In the genomic region with DNA sequence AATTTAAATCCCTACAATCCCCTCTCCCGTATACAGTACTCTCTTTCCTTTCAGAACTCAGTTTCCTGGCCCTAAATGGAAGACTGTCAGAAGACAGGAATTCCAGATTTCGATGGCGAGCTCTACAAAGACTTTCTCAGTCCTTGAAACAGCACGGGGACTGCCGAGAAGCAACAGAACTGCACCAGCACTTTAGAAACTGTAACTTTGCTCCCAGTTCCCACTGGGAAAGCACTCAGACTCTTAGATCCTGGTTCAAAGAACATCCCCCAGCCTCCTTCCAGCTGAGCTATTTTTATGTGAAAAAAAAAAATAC, we compare ENCODE assay signal across 10 cellular contexts. TPM values are rescaled to one million over a fixed set of nuclear protein-coding genes. Genes with fewer than 3 reads are reported as not detected.
DNase-seq lines count a peak whose midpoint lies in the region; ATAC-seq and TF ChIP-seq lines count a peak whose summit lies in the region.
"Had no signal": no experiment of that assay in that cellular context is flagged by ENCODE, and none has a peak within 500 bp of the region (broad histone marks: within the 10 kb centered on the region; RNA-seq: fewer than 3 reads in every experiment).

No MANE protein-coding gene starts in this region.

- CTCF ChIA-PET in Panc1 (lab: Charles Lee) = interaction anchor here (0.8 to 3.9 kb wide), 2 partner anchors 9 to 35 kb away, joined by 3 to 22 read pairs; no protein-coding TSS in a partner anchor

- H3K9me3 ChIP-seq in Panc1 (ENCODE audit: control insufficient read depth, insufficient read depth, low read depth, low read length) (no peaks in the 10 kb centered on the region), endodermal cell (ENCODE audit: control insufficient read depth, low read length) (no peaks in the 10 kb centered on the region)

- H3K27me3 ChIP-seq in ACC112 (ENCODE audit: insufficient read depth, low read length) (no peaks in the 10 kb centered on the region), Panc1 (ENCODE audit: control insufficient read depth, insufficient read depth, low read length) (no peaks in the 10 kb centered on the region), endodermal cell (ENCODE audit: control insufficient read depth, insufficient read depth, low read length, poor library complexity, severe bottlenecking) (no peaks in the 10 kb centered on the region)

- 65 to 75% methylated on average over 5 of the region's 5 CpGs for WGBS in endodermal cell (ENCODE audit: insufficient coverage in 1 of 2, insufficient read length in 1 of 2), 2 experiments

- H3K27ac ChIP-seq in ACC112 (ENCODE audit: low read depth, low read length) (peak overlapping the region; percentile 54), Panc1 (ENCODE audit: low read length) (peak overlapping the region; percentile 100), endodermal cell (ENCODE audit: low read depth, low read length) (no peak overlapping the region)

- H3K27me3 Mint-ChIP-seq in endodermal cell (ENCODE audit: insufficient read depth) (no peaks in the 10 kb centered on the region), nephron (ENCODE audit: low read depth) (no peaks in the 10 kb centered on the region)

- H3K36me3 ChIP-seq in ACC112 (ENCODE audit: insufficient read depth, low read length) (no peaks in the 10 kb centered on the region; the same call in 1 of the 2 replicates), Panc1 (ENCODE audit: control insufficient read depth, insufficient read depth, low read length) (peaks cover 13% of the 10 kb centered on the region), endodermal cell (ENCODE audit: control insufficient read depth, insufficient read depth, low read length) (peaks cover 3% of the 10 kb centered on the region)

- ATAC-seq in Panc1 (no peak), GM21447 (IDR thresholded peaks at IDR 0.05; ENCODE audit: unreplicated experiment) (no peak), HG03095 (IDR thresholded peaks at IDR 0.05; ENCODE audit: unreplicated experiment) (no peak)

- H3K4me3 ChIP-seq in ACC112 (ENCODE audit: low read depth, low read length) = peak overlapping the region; percentile 99
- H3K4me3 ChIP-seq in Panc1 (ENCODE audit: low read depth in 2 of 2, low read length in 2 of 2) = peak overlapping the region; percentile 87 to 92
- H3K4me3 ChIP-seq in endodermal cell (ENCODE audit: low read length) = peak overlapping the region; percentile 94

- H2AFZ ChIP-seq in ACC112 (ENCODE audit: low read length, unreplicated experiment) = no peak overlapping the region

- peak overlapping the region; percentile 70 for H3K9ac ChIP-seq in endodermal cell (ENCODE audit: extremely low read depth, low read length, poor library complexity, severe bottlenecking)

- H3K4me3 Mint-ChIP-seq in endodermal cell (peak overlapping the region; percentile 85), nephron (peak overlapping the region; percentile 89 to 94 (median 92))

- POLR2A ChIA-PET in Panc1 (lab: Charles Lee) = interaction anchor here (0.6 to 2.3 kb wide), 4 partner anchors 11 to 35 kb away, joined by 3 to 8 read pairs (median 4); partner anchors contain the start of gene RNU4-2

- peak overlapping the region; percentile 10 for H3K27ac Mint-ChIP-seq in endodermal cell
- H3K27ac Mint-ChIP-seq in nephron = peak overlapping the region; percentile 63 to 83 (median 76)

- in situ Hi-C loops in Panc1 (cut with HindIII; ENCODE audit: low pct_unique_long_range_greater_than_20kb, low sequenced_read_pairs) = no loop called here

- peaks cover 32% of the 10 kb centered on the region for H3K4me1 Mint-ChIP-seq in endodermal cell
- peaks cover 46% of the 10 kb centered on the region for H3K4me1 Mint-ChIP-seq in nephron

- DNase-seq in Panc1 (ENCODE audit: low read depth, low spot score) = no peak
- DNase-seq in endodermal cell = no peak
- no peak for DNase-seq in NCI-H345 (lab: John Stamatoyannopoulos, UW)
- DNase-seq in germinal center (ENCODE audit: low spot score) = no peak
- DNase-seq: GF-D8 had no signal

- BruUV-seq in Panc1 (replicated peaks; lab: Mats Ljungman, UMichigan) = no TSS peak

- TF ChIP-seq CTCF in Panc1 (IDR thresholded peaks at IDR 0.05) = no peak
- TF ChIP-seq CTCF in endodermal cell (conservative IDR thresholded peaks at IDR 0.05) = no peak
- TF ChIP-seq CTCF in nephron (IDR thresholded peaks at IDR 0.05; ENCODE audit: unreplicated experiment in 3 of 3) = no peak

- H3K36me3 Mint-ChIP-seq in endodermal cell (ENCODE audit: low read depth) (peaks cover 6% of the 10 kb centered on the region), nephron (ENCODE audit: low read depth) (peaks cover 4% of the 10 kb centered on the region)

- H3K4me1 ChIP-seq in ACC112 (ENCODE audit: control insufficient read depth, insufficient read depth, low read length, unreplicated experiment) (peaks cover 43% of the 10 kb centered on the region), Panc1 (ENCODE audit: control insufficient read depth, insufficient read depth, low read length) (peaks cover 53% of the 10 kb centered on the region), endodermal cell (ENCODE audit: control insufficient read depth, insufficient read depth, low read length) (peaks cover 17% of the 10 kb centered on the region)

- no peaks in the 10 kb centered on the region for H3K9me3 Mint-ChIP-seq in endodermal cell
- H3K9me3 Mint-ChIP-seq in nephron = no peaks in the 10 kb centered on the region

- intact Hi-C loops in Panc1 (cut with micrococcal nuclease; ENCODE audit: unreplicated experiment) = loop anchor here (2.0 kb wide), 1 partner anchor 35 kb away; no protein-coding TSS in a partner anchor

- peaks cover 68% of the 10 kb centered on the region for H3K79me2 ChIP-seq in ACC112 (ENCODE audit: control insufficient read depth, insufficient read depth, low read length, unreplicated experiment)

RNA-seq across cellular contexts. Expression of gene PXN, which starts 1.8 kb away (rescaled TPM):
- total RNA-seq in Panc1 (2021; ENCODE audit: unreplicated experiment) (484 TPM), endodermal cell (10 to 100 TPM; 58.4 to 92.7 TPM)
- 478 TPM for polyA plus RNA-seq in Panc1 (2012; ENCODE audit: insufficient read length)
- 42.1 TPM for polyA plus RNA-seq in endodermal cell (2013, experiment 1 of 2)
- 44.5 TPM for polyA plus RNA-seq in endodermal cell (2013, experiment 2 of 2)

RNA-seq across cellular contexts. Expression of gene RNU4-2, which starts 28.0 kb away (rescaled TPM):
- total RNA-seq in Panc1 (2021; ENCODE audit: unreplicated experiment) (2,061 TPM), endodermal cell (1,000 to 10,000 TPM; 4,079 to 4,491 TPM)
- 6.1 TPM for polyA plus RNA-seq in Panc1 (2012; ENCODE audit: insufficient read length)
- polyA plus RNA-seq in endodermal cell (2013, experiment 1 of 2) = 4,451 TPM
- 8,189 TPM for polyA plus RNA-seq in endodermal cell (2013, experiment 2 of 2)
- total RNA-seq: NCI-H460 had no signal

RNA-seq across cellular contexts. Expression of gene RNU4-1, which starts 29.4 kb away (rescaled TPM):
- total RNA-seq in Panc1 (2021; ENCODE audit: unreplicated experiment) (1,565 TPM), endodermal cell (1,000 to 10,000 TPM; 4,032 to 4,837 TPM)
- 4.7 TPM for polyA plus RNA-seq in Panc1 (2012; ENCODE audit: insufficient read length)
- polyA plus RNA-seq in endodermal cell (2013, experiment 1 of 2) = 3,234 TPM
- 5,800 TPM for polyA plus RNA-seq in endodermal cell (2013, experiment 2 of 2)
- total RNA-seq: NCI-H460 had no signal

RNA-seq across cellular contexts. Expression of gene SIRT4, which starts 38.4 kb away (rescaled TPM):
- total RNA-seq in Panc1 (2021; ENCODE audit: unreplicated experiment) (1.5 TPM), endodermal cell (1 to 10 TPM; 2.3 to 2.7 TPM)
- polyA plus RNA-seq in Panc1 (2012; ENCODE audit: insufficient read length) = 2.0 TPM
- polyA plus RNA-seq in endodermal cell (2013, experiment 1 of 2) = 2.8 TPM
- polyA plus RNA-seq in endodermal cell (2013, experiment 2 of 2) = 4.0 TPM
